In the genomic region with DNA sequence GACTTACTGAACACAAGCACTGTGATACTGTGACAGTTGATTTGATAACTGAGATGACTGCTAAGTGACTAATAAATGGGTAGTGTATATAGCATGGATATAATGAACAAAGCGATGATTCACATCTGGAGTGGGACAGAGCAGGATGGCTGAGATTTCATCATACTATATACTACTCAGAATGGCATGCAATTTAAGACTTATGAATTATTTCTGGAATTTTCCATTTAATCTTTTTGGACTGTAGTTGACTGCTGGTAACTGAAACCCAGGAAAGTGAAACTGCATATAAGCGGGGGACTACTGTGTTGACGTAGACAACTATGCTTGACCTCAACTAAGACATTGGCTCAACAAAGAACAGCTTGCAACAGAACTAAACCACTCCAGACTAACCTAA, we compare ENCODE assay signal across 11 cellular contexts. TPM values are rescaled to one million over a fixed set of nuclear protein-coding genes. Genes with fewer than 3 reads are reported as not detected.
DNase-seq lines count a peak whose midpoint lies in the region; ATAC-seq and TF ChIP-seq lines count a peak whose summit lies in the region.
"Had no signal": no experiment of that assay in that cellular context is flagged by ENCODE, and none has a peak within 500 bp of the region (broad histone marks: within the 10 kb centered on the region; RNA-seq: fewer than 3 reads in every experiment).

No MANE protein-coding gene starts in this region.

- peaks cover 20% of the 10 kb centered on the region for H3K4me1 Mint-ChIP-seq in activated CD8-positive, alpha-beta T cell treated with anti-CD3 and anti-CD28 coated beads for 36 hours (ENCODE audit: low read depth)
- peaks cover 10% of the 10 kb centered on the region for H3K4me1 Mint-ChIP-seq in activated CD8-positive, alpha-beta T cell treated with anti-CD3 and anti-CD28 coated beads, Interleukin-2, amount 10 ng/mL, durations not matched to agents 7 days and 5 days (ENCODE audit: low read depth)
- no peaks in the 10 kb centered on the region for H3K4me1 Mint-ChIP-seq in type B pancreatic cell (ENCODE audit: unreplicated experiment)
- H3K4me1 Mint-ChIP-seq: B cell, neural crest cell had no signal

- H3K27me3 Mint-ChIP-seq in activated CD8-positive, alpha-beta T cell treated with anti-CD3 and anti-CD28 coated beads for 36 hours, result peaks cover 1% of the 10 kb centered on the region
- H3K27me3 Mint-ChIP-seq in activated CD8-positive, alpha-beta T cell treated with anti-CD3 and anti-CD28 coated beads, Interleukin-2, amount 10 ng/mL, durations not matched to agents 7 days and 5 days (ENCODE audit: low read depth), result peaks cover 14% of the 10 kb centered on the region
- H3K27me3 Mint-ChIP-seq in type B pancreatic cell, result no peaks in the 10 kb centered on the region

- H3K27ac Mint-ChIP-seq in activated CD8-positive, alpha-beta T cell treated with anti-CD3 and anti-CD28 coated beads for 36 hours, result peak overlapping the region; percentile 13
- H3K27ac Mint-ChIP-seq in activated CD8-positive, alpha-beta T cell treated with anti-CD3 and anti-CD28 coated beads, Interleukin-2, amount 10 ng/mL, durations not matched to agents 7 days and 5 days, result no peak overlapping the region
- H3K27ac Mint-ChIP-seq in type B pancreatic cell, result no peak overlapping the region
- H3K27ac Mint-ChIP-seq: B cell had no signal

- no peaks in the 10 kb centered on the region for H3K36me3 Mint-ChIP-seq in activated CD8-positive, alpha-beta T cell treated with anti-CD3 and anti-CD28 coated beads for 36 hours (ENCODE audit: low read depth)
- H3K36me3 Mint-ChIP-seq in activated CD8-positive, alpha-beta T cell treated with anti-CD3 and anti-CD28 coated beads, Interleukin-2, amount 10 ng/mL, durations not matched to agents 7 days and 5 days (ENCODE audit: low read depth), result no peaks in the 10 kb centered on the region
- H3K36me3 Mint-ChIP-seq in type B pancreatic cell, result no peaks in the 10 kb centered on the region

- TF ChIP-seq CTCF in activated CD8-positive, alpha-beta T cell treated with anti-CD3 and anti-CD28 coated beads for 36 hours (IDR thresholded peaks at IDR 0.05), result no peak
- no peak for TF ChIP-seq CTCF in type B pancreatic cell (conservative IDR thresholded peaks at IDR 0.05)

- no peak overlapping the region for H3K4me3 Mint-ChIP-seq in activated CD8-positive, alpha-beta T cell treated with anti-CD3 and anti-CD28 coated beads for 36 hours
- H3K4me3 Mint-ChIP-seq in activated CD8-positive, alpha-beta T cell treated with anti-CD3 and anti-CD28 coated beads, Interleukin-2, amount 10 ng/mL, durations not matched to agents 7 days and 5 days, result no peak overlapping the region
- no peak overlapping the region for H3K4me3 Mint-ChIP-seq in type B pancreatic cell
- H3K4me3 Mint-ChIP-seq: B cell, neural crest cell had no signal

- no peak for DNase-seq in activated CD8-positive, alpha-beta T cell treated with anti-CD3 and anti-CD28 coated beads for 36 hours
- DNase-seq in activated CD8-positive, alpha-beta T cell treated with anti-CD3 and anti-CD28 coated beads, Interleukin-2, amount 10 ng/mL, durations not matched to agents 7 days and 5 days, result no peak
- DNase-seq in SK-MEL-5 (ENCODE audit: low read depth, low spot score) (peak; percentile 58), fibroblast of gingiva (ENCODE audit: low read depth) (peak; percentile 99), type B pancreatic cell (ENCODE audit: extremely low spot score, unreplicated experiment) (no peak), DMS 273 (lab: John Stamatoyannopoulos, UW; ENCODE audit: unreplicated experiment) (no peak), OCI-M2 (lab: John Stamatoyannopoulos, UW; ENCODE audit: unreplicated experiment) (no peak)
- no peak for DNase-seq in stimulated activated naive CD8-positive, alpha-beta T cell treated with anti-CD3 and anti-CD28 coated beads, Interleukin-15, Interleukin-2, amounts not matched to agents 100 U/mL and 50 U/mL, for 24 hours
- DNase-seq: thyroid gland had no signal

- H3K9me3 Mint-ChIP-seq in activated CD8-positive, alpha-beta T cell treated with anti-CD3 and anti-CD28 coated beads for 36 hours, result no peaks in the 10 kb centered on the region
- no peaks in the 10 kb centered on the region for H3K9me3 Mint-ChIP-seq in activated CD8-positive, alpha-beta T cell treated with anti-CD3 and anti-CD28 coated beads, Interleukin-2, amount 10 ng/mL, durations not matched to agents 7 days and 5 days (ENCODE audit: insufficient read depth)
- no peaks in the 10 kb centered on the region for H3K9me3 Mint-ChIP-seq in type B pancreatic cell
- H3K9me3 Mint-ChIP-seq: neural crest cell had no signal

- CTCF ChIA-PET in activated CD8-positive, alpha-beta T cell treated with anti-CD3 and anti-CD28 coated beads for 36 hours (lab: Charles Lee), result interaction anchor here (0.9 kb wide), 1 partner anchor 27 kb away, joined by 4 read pairs; no protein-coding TSS in a partner anchor
- CTCF ChIA-PET in activated CD8-positive, alpha-beta T cell treated with anti-CD3 and anti-CD28 coated beads, Interleukin-2, amount 10 ng/mL, durations not matched to agents 7 days and 5 days (lab: Charles Lee), result interaction anchor here (1.1 to 1.7 kb wide), 3 partner anchors 11 to 12 kb away, joined by 3 to 4 read pairs (median 3); no protein-coding TSS in a partner anchor

- in situ Hi-C loops in SK-MEL-5 (cut with HindIII; ENCODE audit: low pct_unique_long_range_greater_than_20kb, low sequenced_read_pairs), result no loop called here

- POLR2A ChIA-PET in activated CD8-positive, alpha-beta T cell treated with anti-CD3 and anti-CD28 coated beads for 36 hours (lab: Charles Lee), result interaction anchor here (1.8 kb wide), 1 partner anchor 19 kb away, joined by 5 read pairs; no protein-coding TSS in a partner anchor
- POLR2A ChIA-PET in activated CD8-positive, alpha-beta T cell treated with anti-CD3 and anti-CD28 coated beads, Interleukin-2, amount 10 ng/mL, durations not matched to agents 7 days and 5 days (lab: Charles Lee), result no interaction called here

- ATAC-seq in activated CD8-positive, alpha-beta T cell treated with anti-CD3 and anti-CD28 coated beads for 36 hours, result peak; percentile 80
- no peak for ATAC-seq in activated CD8-positive, alpha-beta T cell treated with anti-CD3 and anti-CD28 coated beads, Interleukin-2, amount 10 ng/mL, durations not matched to agents 7 days and 5 days
- peak; percentile 87 for ATAC-seq in stimulated activated naive CD8-positive, alpha-beta T cell treated with anti-CD3 and anti-CD28 coated beads, Interleukin-15, Interleukin-2, amounts not matched to agents 100 U/mL and 50 U/mL, for 24 hours

- intact Hi-C loops in activated CD8-positive, alpha-beta T cell treated with anti-CD3 and anti-CD28 coated beads for 36 hours (cut with micrococcal nuclease), result no loop called here

RNA-seq across cellular contexts. Expression of a gene that starts 20.0 kb away (rescaled TPM):
- 10 to 100 TPM; 81.9 to 86.0 TPM for total RNA-seq in activated CD8-positive, alpha-beta T cell treated with anti-CD3 and anti-CD28 coated beads for 36 hours
- total RNA-seq in activated CD8-positive, alpha-beta T cell treated with anti-CD3 and anti-CD28 coated beads, Interleukin-2, amount 10 ng/mL, durations not matched to agents 7 days and 5 days, result 100 to 1,000 TPM; 187 to 210 TPM
- total RNA-seq in SK-MEL-5 (2014; rRNA removed; shearing (Covaris generic)), result 32.5 and 41.4 TPM in 2 replicates
- 33.3 and 38.8 TPM in 2 replicates for polyA plus RNA-seq in SK-MEL-5 (2015; cell fraction: cytosol; rRNA removed)
- 3.6 and 3.7 TPM in 2 replicates for polyA plus RNA-seq in SK-MEL-5 (2015; cell fraction: nucleus; rRNA removed)
- total RNA-seq in type B pancreatic cell (ENCODE audit: low replicate concordance), result 54.2 and 58.0 TPM in 2 replicates

RNA-seq across cellular contexts. Expression of a gene that starts 48.7 kb away (rescaled TPM):
- 10 to 100 TPM; 24.1 to 29.3 TPM for total RNA-seq in activated CD8-positive, alpha-beta T cell treated with anti-CD3 and anti-CD28 coated beads for 36 hours
- 10 to 100 TPM; 21.5 to 24.9 TPM for total RNA-seq in activated CD8-positive, alpha-beta T cell treated with anti-CD3 and anti-CD28 coated beads, Interleukin-2, amount 10 ng/mL, durations not matched to agents 7 days and 5 days
- 42.7 and 47.5 TPM in 2 replicates for total RNA-seq in SK-MEL-5 (2014; rRNA removed; shearing (Covaris generic))
- 26.6 and 38.1 TPM in 2 replicates for polyA plus RNA-seq in SK-MEL-5 (2015; cell fraction: cytosol; rRNA removed)
- polyA plus RNA-seq in SK-MEL-5 (2015; cell fraction: nucleus; rRNA removed), result 23.6 and 25.5 TPM in 2 replicates
- total RNA-seq in type B pancreatic cell (ENCODE audit: low replicate concordance), result 76.2 and 79.2 TPM in 2 replicates

Comparison
In these comparisons a context has a peak if more than half of its experiments do, and no peak if none do; other contexts are left out.
1. DNase-seq: peak in SK-MEL-5 (single experiment) and fibroblast of gingiva (single experiment); none in activated CD8-positive, alpha-beta T cell treated with anti-CD3 and anti-CD28 coated beads for 36 hours (single experiment), activated CD8-positive, alpha-beta T cell treated with anti-CD3 and anti-CD28 coated beads, Interleukin-2, amount 10 ng/mL, durations not matched to agents 7 days and 5 days (single experiment), stimulated activated naive CD8-positive, alpha-beta T cell treated with anti-CD3 and anti-CD28 coated beads, Interleukin-15, Interleukin-2, amounts not matched to agents 100 U/mL and 50 U/mL, for 24 hours (single experiment), type B pancreatic cell (single experiment), DMS 273 (single experiment) and OCI-M2 (single experiment).